ENCODE assay signal across 22 cellular contexts in genomic region chr5:106699198-106699597, GRCh38.
DNase-seq lines count a peak whose midpoint lies in the region; ATAC-seq and TF ChIP-seq lines count a peak whose summit lies in the region.
"Had no signal": no experiment of that assay in that cellular context is flagged by ENCODE, and none has a peak within 500 bp of the region (broad histone marks: within the 10 kb centered on the region; RNA-seq: fewer than 3 reads in every experiment).

No MANE protein-coding gene starts in this region.

- H3K27ac ChIP-seq in C4-2B (no peak overlapping the region), GM23338 (ENCODE audit: low read depth) (no peak overlapping the region)
- H3K27ac ChIP-seq: adrenal gland, heart left ventricle, parathyroid adenoma had no signal

- H3K27me3 ChIP-seq in GM23338 (ENCODE audit: insufficient read depth) = no peaks in the 10 kb centered on the region
- H3K27me3 ChIP-seq: adrenal gland, heart left ventricle had no signal

- H3K27me3 Mint-ChIP-seq in GM23338 (ENCODE audit: insufficient read depth, low read depth, poor library complexity) (no peaks in the 10 kb centered on the region), glutamatergic neuron (ENCODE audit: unreplicated experiment) (no peaks in the 10 kb centered on the region)
- H3K27me3 Mint-ChIP-seq: naive B cell had no signal

- H3K36me3 Mint-ChIP-seq in GM23338 (ENCODE audit: low read depth) (no peaks in the 10 kb centered on the region), glutamatergic neuron (ENCODE audit: unreplicated experiment) (no peaks in the 10 kb centered on the region)
- H3K36me3 Mint-ChIP-seq: naive B cell had no signal

- TF ChIP-seq CTCF in C4-2B (conservative IDR thresholded peaks at IDR 0.05) (peak; percentile 26), GM23338 (conservative IDR thresholded peaks at IDR 0.05; ENCODE audit: low read depth in 2 of 2) (peak; percentile 65 to 86), glutamatergic neuron (IDR thresholded peaks at IDR 0.05; ENCODE audit: partially characterized antibody, unreplicated experiment) (no peak)

- no peaks in the 10 kb centered on the region for H3F3A ChIP-seq in GM23338 (replicated peaks; ENCODE audit: low read depth)

- H3K27ac Mint-ChIP-seq in GM23338 (no peak overlapping the region), glutamatergic neuron (ENCODE audit: unreplicated experiment) (no peak overlapping the region)
- H3K27ac Mint-ChIP-seq: naive B cell had no signal

- DNase-seq in GM23338 (ENCODE audit: low spot score) (peak; percentile 71), SK-MEL-5 (ENCODE audit: low read depth, low spot score) (peak; percentile 58), glutamatergic neuron (peak; percentile 23), NCI-H2081 (lab: John Stamatoyannopoulos, UW) (no peak), KG1 (lab: John Stamatoyannopoulos, UW) (no peak), putamen (ENCODE audit: low spot score) (no peak)
- DNase-seq in stimulated activated CD4-positive, alpha-beta T cell treated with anti-CD3 and anti-CD28 coated beads, Interleukin-4, amount 100 ng/mL, for 4 hours = no peak
- DNase-seq: activated CD4-positive, alpha-beta T cell treated with anti-CD3 and anti-CD28 coated beads for 4 hours; activated CD8-positive, alpha-beta memory T cell treated with anti-CD3 and anti-CD28 coated beads, Interleukin-2, amount 50 U/mL, for 4 hours; activated gamma-delta T cell; adrenal gland; central memory CD4-positive, alpha-beta T cell; COR-L47; heart left ventricle; IMR-90; kidney; naive B cell; NCI-H1694; NCI-H446; T-helper 9 cell had no signal

- H3K36me3 ChIP-seq in GM23338 (ENCODE audit: insufficient read depth) = no peaks in the 10 kb centered on the region
- H3K36me3 ChIP-seq: adrenal gland, heart left ventricle had no signal

- H3K9me3 Mint-ChIP-seq in GM23338 = peaks cover 3% of the 10 kb centered on the region; the same call in 1 of the 3 replicates
- H3K9me3 Mint-ChIP-seq in glutamatergic neuron (ENCODE audit: unreplicated experiment) = peaks cover 1% of the 10 kb centered on the region

- no peak overlapping the region for H2AFZ ChIP-seq in GM23338
- H2AFZ ChIP-seq: parathyroid adenoma had no signal

- ATAC-seq in GM23338 = peak; percentile 97

- H3K79me2 ChIP-seq in GM23338 (replicated peaks; ENCODE audit: insufficient read depth) = no peaks in the 10 kb centered on the region
- H3K79me2 ChIP-seq: parathyroid adenoma had no signal

- H3K4me3 ChIP-seq in GM23338 = no peak overlapping the region
- H3K4me3 ChIP-seq: adrenal gland, heart left ventricle had no signal

- no peaks in the 10 kb centered on the region for H4K20me1 ChIP-seq in GM23338 (replicated peaks; ENCODE audit: insufficient read depth)

- in situ Hi-C loops in SK-MEL-5 (cut with HindIII; ENCODE audit: low pct_unique_long_range_greater_than_20kb, low sequenced_read_pairs) = no loop called here

- no peak overlapping the region for H3K4me2 ChIP-seq in GM23338

- H3K9me2 ChIP-seq in GM23338 (ENCODE audit: insufficient read depth) = no peaks in the 10 kb centered on the region; the same call in 1 of the 2 replicates

- no peak overlapping the region for H3K4me3 Mint-ChIP-seq in GM23338
- H3K4me3 Mint-ChIP-seq in glutamatergic neuron (ENCODE audit: unreplicated experiment) = no peak overlapping the region
- H3K4me3 Mint-ChIP-seq: naive B cell had no signal

- peaks cover 10% of the 10 kb centered on the region for H3K4me1 Mint-ChIP-seq in GM23338
- H3K4me1 Mint-ChIP-seq in glutamatergic neuron (ENCODE audit: low read depth, unreplicated experiment) = no peaks in the 10 kb centered on the region
- H3K4me1 Mint-ChIP-seq: naive B cell had no signal

- no peaks in the 10 kb centered on the region for H3K4me1 ChIP-seq in GM23338 (ENCODE audit: insufficient read depth)
- H3K4me1 ChIP-seq: adrenal gland, heart left ventricle, parathyroid adenoma had no signal

TF ChIP-seq in GM23338, 12 proteins besides CTCF, POLR2A, EP300 and RAD21 (continues in another document):
- TF ChIP-seq STAT1 (IDR thresholded peaks at IDR 0.05; ENCODE audit: unreplicated experiment) (no peak), JUNB (IDR thresholded peaks at IDR 0.05; ENCODE audit: unreplicated experiment) (no peak), CREB1 (CRISPR knock-in tag; IDR thresholded peaks at IDR 0.05; ENCODE audit: low read depth) (no peak), REST (IDR thresholded peaks at IDR 0.05; ENCODE audit: unreplicated experiment) (no peak), POLR2AphosphoS5 (IDR thresholded peaks at IDR 0.05; ENCODE audit: low read depth) (no peak), NANOG (IDR thresholded peaks at IDR 0.05; ENCODE audit: borderline replicate concordance) (no peak), ETS1 (IDR thresholded peaks at IDR 0.05) (no peak)

Comparison
In these comparisons a context has a peak if more than half of its experiments do, and no peak if none do; other contexts are left out.
1. DNase-seq: peak in GM23338 (single experiment), SK-MEL-5 (single experiment) and glutamatergic neuron (single experiment); none in NCI-H2081 (0 of 2), stimulated activated CD4-positive, alpha-beta T cell treated with anti-CD3 and anti-CD28 coated beads, Interleukin-4, amount 100 ng/mL, for 4 hours (0 of 2), KG1 (single experiment) and putamen (single experiment).